Comparison of ENCODE assay signal across 25 cellular contexts in genomic region chr18:47777626-47778025, GRCh38.
DNase-seq lines count a peak whose midpoint lies in the region; ATAC-seq, FAIRE-seq and TF ChIP-seq lines count a peak whose summit lies in the region.
"Had no signal": no experiment of that assay in that cellular context is flagged by ENCODE, and none has a peak within 500 bp of the region (broad histone marks: within the 10 kb centered on the region; RNA-seq: fewer than 3 reads in every experiment).

No MANE protein-coding gene starts in this region.

- H3K27ac Mint-ChIP-seq in endodermal cell: no peak overlapping the region
- H3K27ac Mint-ChIP-seq in stimulated activated naive B cell treated with anti-CD40 and anti-IgM and Interleukin-4, amounts not matched to agents 10 μg/mL and 1 μg/mL and 100 μg/mL, for 72 hours: no peak overlapping the region
- H3K27ac Mint-ChIP-seq: CD4-positive, CD25-positive, alpha-beta regulatory T cell; IgD-negative memory B cell; T-helper 1 cell treated with Interleukin-12 subunit alpha and Interleukin-12 subunit beta and Interleukin-4 antibody, amounts not matched to agents 30 μg/mL and 1 μg/mL, for 36 hours had no signal

- H3K79me2 ChIP-seq in Loucy (ENCODE audit: insufficient read depth, low read length): no peaks in the 10 kb centered on the region

- H3K27me3 ChIP-seq in Loucy (ENCODE audit: insufficient read depth, low read length, poor library complexity, severe bottlenecking): peaks cover 5% of the 10 kb centered on the region
- no peaks in the 10 kb centered on the region for H3K27me3 ChIP-seq in endodermal cell (ENCODE audit: control insufficient read depth, insufficient read depth, low read length, poor library complexity, severe bottlenecking)
- H3K27me3 ChIP-seq: MG63, tibial nerve had no signal

- no peaks in the 10 kb centered on the region for H4K20me1 ChIP-seq in Loucy (ENCODE audit: insufficient read depth, low read length, poor library complexity, severe bottlenecking)

- H3K4me2 ChIP-seq in Loucy (ENCODE audit: low read depth, low read length, poor library complexity, severe bottlenecking): no peak overlapping the region

- no peak overlapping the region for H2AFZ ChIP-seq in Loucy (ENCODE audit: low read length)

- H3K9me3 ChIP-seq in Loucy (ENCODE audit: insufficient read depth, low read depth, low read length): no peaks in the 10 kb centered on the region
- H3K9me3 ChIP-seq in endodermal cell (ENCODE audit: control insufficient read depth, low read length): no peaks in the 10 kb centered on the region
- H3K9me3 ChIP-seq: MG63, tibial nerve had no signal

- peak; percentile 79 to 86 for ATAC-seq in stimulated activated naive B cell treated with anti-CD40 and anti-IgM and Interleukin-4, amounts not matched to agents 10 μg/mL and 1 μg/mL and 100 μg/mL, for 72 hours (replicated peaks)
- ATAC-seq: left lobe of liver, PC-3, SK-N-SH treated with all-trans-retinoic acid at 6 μM for 48 hours had no signal

- H3K36me3 ChIP-seq in Loucy (ENCODE audit: insufficient read depth, low read length): no peaks in the 10 kb centered on the region
- no peaks in the 10 kb centered on the region for H3K36me3 ChIP-seq in endodermal cell (ENCODE audit: control insufficient read depth, insufficient read depth, low read length)
- H3K36me3 ChIP-seq: MG63, tibial nerve had no signal

- FAIRE-seq in RCC 7860 (lab: Jason Lieb, UNC): no peak
- FAIRE-seq: GM19239, H1, islet of Langerhans had no signal

- H3K4me1 ChIP-seq in Loucy (ENCODE audit: insufficient read depth, low read length, poor library complexity, severe bottlenecking) (peaks cover 8% of the 10 kb centered on the region), endodermal cell (ENCODE audit: control insufficient read depth, insufficient read depth, low read length) (no peaks in the 10 kb centered on the region)
- H3K4me1 ChIP-seq: tibial nerve had no signal

- no peaks in the 10 kb centered on the region for H3K9me3 Mint-ChIP-seq in endodermal cell
- H3K9me3 Mint-ChIP-seq in stimulated activated naive B cell treated with anti-CD40 and anti-IgM and Interleukin-4, amounts not matched to agents 10 μg/mL and 1 μg/mL and 100 μg/mL, for 72 hours: peaks cover 0 to under 1% of the 10 kb centered on the region in 2 donors
- H3K9me3 Mint-ChIP-seq: T-helper 1 cell treated with Interleukin-12 subunit alpha and Interleukin-12 subunit beta and Interleukin-4 antibody, amounts not matched to agents 30 μg/mL and 1 μg/mL, for 36 hours had no signal

- no peaks in the 10 kb centered on the region for H3K36me3 Mint-ChIP-seq in endodermal cell (ENCODE audit: low read depth)
- H3K36me3 Mint-ChIP-seq in stimulated activated naive B cell treated with anti-CD40 and anti-IgM and Interleukin-4, amounts not matched to agents 10 μg/mL and 1 μg/mL and 100 μg/mL, for 72 hours: no peaks in the 10 kb centered on the region
- H3K36me3 Mint-ChIP-seq: CD4-positive, CD25-positive, alpha-beta regulatory T cell; IgD-negative memory B cell had no signal

- H3F3A ChIP-seq in Loucy (ENCODE audit: low read depth): no peaks in the 10 kb centered on the region

- H3K4me3 ChIP-seq in Loucy (ENCODE audit: low read length, poor library complexity, severe bottlenecking): no peak overlapping the region
- H3K4me3 ChIP-seq in endodermal cell (ENCODE audit: low read length): no peak overlapping the region
- H3K4me3 ChIP-seq: MG63, tibial nerve had no signal

- no peak overlapping the region for H3K4me3 Mint-ChIP-seq in endodermal cell
- no peak overlapping the region for H3K4me3 Mint-ChIP-seq in stimulated activated naive B cell treated with anti-CD40 and anti-IgM and Interleukin-4, amounts not matched to agents 10 μg/mL and 1 μg/mL and 100 μg/mL, for 72 hours
- H3K4me3 Mint-ChIP-seq: CD4-positive, CD25-positive, alpha-beta regulatory T cell; IgD-negative memory B cell; T-helper 1 cell treated with Interleukin-12 subunit alpha and Interleukin-12 subunit beta and Interleukin-4 antibody, amounts not matched to agents 30 μg/mL and 1 μg/mL, for 36 hours had no signal

- no peak overlapping the region for H3K27ac ChIP-seq in endodermal cell (ENCODE audit: low read depth, low read length)
- H3K27ac ChIP-seq: tibial nerve had no signal

- WGBS in endodermal cell (ENCODE audit: insufficient coverage in 1 of 2, insufficient read length in 1 of 2), 2 experiments: 95% methylated on average over 1 of the region's 2 CpGs; no CpG with 5 or more reads in 1 of the 2 experiments

- DNase-seq in GDM1 (lab: John Stamatoyannopoulos, UW) (peak; percentile 7), endodermal cell (no peak), RCC 7860 (ENCODE audit: low spot score) (no peak), GM10266 (ENCODE audit: extremely low spot score) (no peak), retina (no peak)
- DNase-seq in stimulated activated naive B cell treated with anti-CD40 and anti-IgM and Interleukin-4, amounts not matched to agents 10 μg/mL and 1 μg/mL and 100 μg/mL, for 72 hours: no peak
- DNase-seq: activated naive CD4-positive, alpha-beta T cell; caudate nucleus; CD4-positive, CD25-positive, alpha-beta regulatory T cell; cortex of kidney; effector memory CD4-positive, alpha-beta T cell; glutamatergic neuron; MG63; NCI-H1436 treated with DMSO at 0.1 percent for 48 hours; NCI-H2081 treated with DMSO at 0.1 percent for 48 hours; PC-3 had no signal

- no peaks in the 10 kb centered on the region for H3K9me2 ChIP-seq in Loucy (replicated peaks; ENCODE audit: low read depth, low read length)

- peaks cover 2% of the 10 kb centered on the region for H3K27me3 Mint-ChIP-seq in endodermal cell (ENCODE audit: insufficient read depth)
- H3K27me3 Mint-ChIP-seq in stimulated activated naive B cell treated with anti-CD40 and anti-IgM and Interleukin-4, amounts not matched to agents 10 μg/mL and 1 μg/mL and 100 μg/mL, for 72 hours: peaks cover 8 to 18% of the 10 kb centered on the region in 2 donors

- TF ChIP-seq CTCF in Loucy (conservative IDR thresholded peaks at IDR 0.05; ENCODE audit: low read length) (peak; percentile 34), endodermal cell (conservative IDR thresholded peaks at IDR 0.05) (peak; percentile 43), GM10266 (IDR thresholded peaks at IDR 0.05; ENCODE audit: control insufficient read depth, insufficient read depth, low read depth, missing control alignments) (no peak)

- peaks cover 2% of the 10 kb centered on the region for H3K4me1 Mint-ChIP-seq in endodermal cell
- H3K4me1 Mint-ChIP-seq in stimulated activated naive B cell treated with anti-CD40 and anti-IgM and Interleukin-4, amounts not matched to agents 10 μg/mL and 1 μg/mL and 100 μg/mL, for 72 hours: peaks cover 0 to 2% of the 10 kb centered on the region in 2 donors

- no peak overlapping the region for H3K9ac ChIP-seq in Loucy (ENCODE audit: low read depth, low read length, poor library complexity, severe bottlenecking)
- no peak overlapping the region for H3K9ac ChIP-seq in endodermal cell (ENCODE audit: extremely low read depth, low read length, poor library complexity, severe bottlenecking)
